Comparison of ENCODE assay signal across 25 cellular contexts in the genomic region with DNA sequence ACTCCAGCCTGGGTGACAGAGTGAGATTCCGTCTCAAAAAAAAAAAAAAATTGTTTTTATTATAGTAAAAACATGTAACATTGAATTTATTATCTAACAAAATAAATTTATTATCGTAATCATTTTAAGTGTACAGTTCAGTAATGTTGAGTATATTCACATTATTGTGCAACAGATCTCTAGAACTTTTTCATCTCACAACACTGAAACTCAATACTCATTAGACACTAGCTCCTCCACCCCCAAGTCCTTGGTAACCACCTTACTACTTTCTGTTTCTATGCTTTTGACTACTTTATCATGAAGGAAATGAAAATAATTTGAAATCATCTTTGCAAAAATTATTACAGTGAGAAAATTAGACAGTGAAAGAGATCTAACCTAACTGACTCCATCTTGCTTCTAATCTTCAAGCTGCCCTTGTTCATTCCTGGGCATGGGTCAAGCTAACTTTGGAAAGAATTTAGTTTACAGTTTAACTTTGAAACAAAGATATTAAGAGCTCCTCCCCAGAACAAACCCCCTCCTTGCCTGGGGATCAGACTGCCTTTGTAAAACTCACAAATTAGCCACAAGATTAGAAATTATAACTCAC. TPM values are rescaled to one million over a fixed set of nuclear protein-coding genes. Genes with fewer than 3 reads are reported as not detected.
"Had no signal": no experiment of that assay in that cellular context is flagged by ENCODE, and none has a peak within 500 bp of the region (broad histone marks: within the 10 kb centered on the region; RNA-seq: fewer than 3 reads in every experiment).

No MANE protein-coding gene starts in this region.

- H3K36me3 Mint-ChIP-seq: activated CD4-positive, alpha-beta memory T cell treated with anti-CD3 and anti-CD28 coated beads for 36 hours; activated naive CD4-positive, alpha-beta T cell treated with anti-CD3 and anti-CD28 coated beads, Interleukin-2, amount 10 ng/mL, durations not matched to agents 7 days and 5 days; naive B cell; neural progenitor cell; stimulated activated naive B cell treated with anti-CD40 and anti-IgM and Interleukin-4, amounts not matched to agents 10 μg/mL and 1 μg/mL and 100 μg/mL, for 72 hours; T-cell; type B pancreatic cell had no signal

- DNase-seq: activated CD4-positive, alpha-beta memory T cell treated with anti-CD3 and anti-CD28 coated beads for 36 hours; activated CD4-positive, alpha-beta T cell treated with anti-CD3 and anti-CD28 coated beads for 36 hours; activated effector memory CD4-positive, alpha-beta T cell treated with anti-CD3 and anti-CD28 coated beads, Interleukin-2, amount 50 U/mL, for 16 hours; activated naive CD4-positive, alpha-beta T cell treated with anti-CD3 and anti-CD28 coated beads, Interleukin-2, amount 10 ng/mL, durations not matched to agents 7 days and 5 days; activated T-cell treated with anti-CD3 and anti-CD28 coated beads, Interleukin-2, amount 50 U/mL, for 1 hour; anterior cingulate cortex; body of pancreas; lower lobe of right lung; naive B cell; sigmoid colon; stimulated activated CD4-positive, alpha-beta T cell treated with anti-CD3 and anti-CD28 coated beads, Interleukin-15, amount 100 ng/mL, for 24 hours; stimulated activated naive B cell treated with anti-CD40 and anti-IgM and Interleukin-4, amounts not matched to agents 10 μg/mL and 1 μg/mL and 100 μg/mL, for 72 hours; T-cell had no signal

- H3K9me3 Mint-ChIP-seq: activated CD4-positive, alpha-beta memory T cell treated with anti-CD3 and anti-CD28 coated beads for 36 hours; activated naive CD4-positive, alpha-beta T cell treated with anti-CD3 and anti-CD28 coated beads, Interleukin-2, amount 10 ng/mL, durations not matched to agents 7 days and 5 days; naive B cell; neural progenitor cell; stimulated activated naive B cell treated with anti-CD40 and anti-IgM and Interleukin-4, amounts not matched to agents 10 μg/mL and 1 μg/mL and 100 μg/mL, for 72 hours; T-cell; type B pancreatic cell had no signal

- H3K27me3 Mint-ChIP-seq: T-cell had no signal

- ATAC-seq: activated CD4-positive, alpha-beta T cell treated with anti-CD3 and anti-CD28 coated beads for 36 hours; body of pancreas; left lobe of liver; lower lobe of right lung; stimulated activated naive B cell treated with anti-CD40 and anti-IgM and Interleukin-4, amounts not matched to agents 10 μg/mL and 1 μg/mL and 100 μg/mL, for 72 hours; T-cell had no signal

- H3K4me3 Mint-ChIP-seq: activated CD4-positive, alpha-beta memory T cell treated with anti-CD3 and anti-CD28 coated beads for 36 hours; activated CD4-positive, alpha-beta T cell treated with anti-CD3 and anti-CD28 coated beads for 36 hours; activated naive CD4-positive, alpha-beta T cell treated with anti-CD3 and anti-CD28 coated beads, Interleukin-2, amount 10 ng/mL, durations not matched to agents 7 days and 5 days; neural progenitor cell; stimulated activated naive B cell treated with anti-CD40 and anti-IgM and Interleukin-4, amounts not matched to agents 10 μg/mL and 1 μg/mL and 100 μg/mL, for 72 hours; T-cell; type B pancreatic cell had no signal

- H3K27ac Mint-ChIP-seq: activated CD4-positive, alpha-beta memory T cell treated with anti-CD3 and anti-CD28 coated beads for 36 hours; activated CD4-positive, alpha-beta T cell treated with anti-CD3 and anti-CD28 coated beads for 36 hours; activated naive CD4-positive, alpha-beta T cell treated with anti-CD3 and anti-CD28 coated beads, Interleukin-2, amount 10 ng/mL, durations not matched to agents 7 days and 5 days; naive B cell; neural progenitor cell; stimulated activated naive B cell treated with anti-CD40 and anti-IgM and Interleukin-4, amounts not matched to agents 10 μg/mL and 1 μg/mL and 100 μg/mL, for 72 hours; T-cell; type B pancreatic cell had no signal

- H3K4me1 Mint-ChIP-seq: naive B cell; neural progenitor cell; stimulated activated naive B cell treated with anti-CD40 and anti-IgM and Interleukin-4, amounts not matched to agents 10 μg/mL and 1 μg/mL and 100 μg/mL, for 72 hours had no signal

RNA-seq across cellular contexts. Expression of a gene that starts 16.7 kb away (rescaled TPM):
- total RNA-seq: activated CD4-positive, alpha-beta T cell treated with anti-CD3 and anti-CD28 coated beads for 36 hours; body of pancreas; cardiac muscle cell; cerebellum; epithelial cell of proximal tubule; fibroblast of villous mesenchyme; glomerular endothelial cell; kidney epithelial cell; left lobe of liver; renal cortical epithelial cell; thoracic aorta; vagina had no signal
